Comparison of ENCODE assay signal across 22 cellular contexts in genomic region chr9:134950404-134950760, GRCh38. TPM values are rescaled to one million over a fixed set of nuclear protein-coding genes. Genes with fewer than 3 reads are reported as not detected.
"Had no signal": no experiment of that assay in that cellular context is flagged by ENCODE, and none has a peak within 500 bp of the region (broad histone marks: within the 10 kb centered on the region; RNA-seq: fewer than 3 reads in every experiment).

No MANE protein-coding gene starts in this region.

- H3K4me3 Mint-ChIP-seq: naive thymus-derived CD4-positive, alpha-beta T cell; neural crest cell; stimulated activated naive B cell treated with anti-CD40 and anti-IgM and Interleukin-4, amounts not matched to agents 10 μg/mL and 1 μg/mL and 100 μg/mL, for 72 hours; stimulated activated naive CD8-positive, alpha-beta T cell treated with anti-CD3 and anti-CD28 coated beads, Interleukin-15, amount 100 ng/mL, for 72 hours had no signal

- H3K4me1 Mint-ChIP-seq: naive thymus-derived CD4-positive, alpha-beta T cell; stimulated activated naive B cell treated with anti-CD40 and anti-IgM and Interleukin-4, amounts not matched to agents 10 μg/mL and 1 μg/mL and 100 μg/mL, for 72 hours; stimulated activated naive CD8-positive, alpha-beta T cell treated with anti-CD3 and anti-CD28 coated beads, Interleukin-15, amount 100 ng/mL, for 72 hours had no signal

- FAIRE-seq: pancreas, urothelium cell line had no signal

- H3K36me3 ChIP-seq: heart left ventricle, pancreas, prostate gland, right lobe of liver had no signal

- H3K9me3 ChIP-seq: pancreas, prostate gland, right lobe of liver had no signal

- H3K27me3 ChIP-seq: dorsolateral prefrontal cortex, pancreas, right lobe of liver had no signal

- ATAC-seq: heart left ventricle; left lobe of liver; naive thymus-derived CD4-positive, alpha-beta T cell; pancreas; right lobe of liver; stimulated activated naive B cell treated with anti-CD40 and anti-IgM and Interleukin-4, amounts not matched to agents 10 μg/mL and 1 μg/mL and 100 μg/mL, for 72 hours; stimulated activated naive CD8-positive, alpha-beta T cell treated with anti-CD3 and anti-CD28 coated beads, Interleukin-15, amount 100 ng/mL, for 72 hours had no signal

- H3K27me3 Mint-ChIP-seq: naive thymus-derived CD4-positive, alpha-beta T cell; stimulated activated naive B cell treated with anti-CD40 and anti-IgM and Interleukin-4, amounts not matched to agents 10 μg/mL and 1 μg/mL and 100 μg/mL, for 72 hours; stimulated activated naive CD8-positive, alpha-beta T cell treated with anti-CD3 and anti-CD28 coated beads, Interleukin-15, amount 100 ng/mL, for 72 hours had no signal

- DNase-seq: effector CD8-positive, alpha-beta T cell; foreskin melanocyte; heart left ventricle; hippocampal formation; kidney glomerular epithelial cell; mammary epithelial cell; naive thymus-derived CD4-positive, alpha-beta T cell; nucleus accumbens; stimulated activated CD4-positive, alpha-beta T cell treated with anti-CD3 and anti-CD28 coated beads, Interleukin-2, amount 100 ng/mL, for 24 hours; stimulated activated CD4-positive, alpha-beta T cell treated with anti-CD3 and anti-CD28 coated beads, Interleukin-4, amount 100 ng/mL, for 4 hours; stimulated activated naive B cell treated with anti-CD40 and anti-IgM and Interleukin-4, amounts not matched to agents 10 μg/mL and 1 μg/mL and 100 μg/mL, for 72 hours; stimulated activated naive CD8-positive, alpha-beta T cell treated with anti-CD3 and anti-CD28 coated beads, Interleukin-15, amount 100 ng/mL, for 72 hours; trophoblast cell had no signal

- H3K4me3 ChIP-seq: coronary artery, dorsolateral prefrontal cortex, heart left ventricle, pancreas, prostate gland, right lobe of liver had no signal

- H3K4me1 ChIP-seq: heart left ventricle, pancreas, prostate gland, right lobe of liver had no signal

- H3K27ac ChIP-seq: coronary artery, dorsolateral prefrontal cortex, heart left ventricle, pancreas, prostate gland, right lobe of liver had no signal

- H3K36me3 Mint-ChIP-seq: naive thymus-derived CD4-positive, alpha-beta T cell; stimulated activated naive B cell treated with anti-CD40 and anti-IgM and Interleukin-4, amounts not matched to agents 10 μg/mL and 1 μg/mL and 100 μg/mL, for 72 hours had no signal

- H3K27ac Mint-ChIP-seq: naive thymus-derived CD4-positive, alpha-beta T cell; stimulated activated naive B cell treated with anti-CD40 and anti-IgM and Interleukin-4, amounts not matched to agents 10 μg/mL and 1 μg/mL and 100 μg/mL, for 72 hours; stimulated activated naive CD8-positive, alpha-beta T cell treated with anti-CD3 and anti-CD28 coated beads, Interleukin-15, amount 100 ng/mL, for 72 hours had no signal

- H3K9me3 Mint-ChIP-seq: neural crest cell; stimulated activated naive CD8-positive, alpha-beta T cell treated with anti-CD3 and anti-CD28 coated beads, Interleukin-15, amount 100 ng/mL, for 72 hours had no signal

RNA-seq across cellular contexts. Expression of gene FCN1, which starts 32.7 kb away (rescaled TPM):
- total RNA-seq: mammary epithelial cell, neural crest cell, renal cortical epithelial cell had no signal
- polyA plus RNA-seq: mammary epithelial cell had no signal
